ENCODE assay signal across 1 cellular context in the genomic region with DNA sequence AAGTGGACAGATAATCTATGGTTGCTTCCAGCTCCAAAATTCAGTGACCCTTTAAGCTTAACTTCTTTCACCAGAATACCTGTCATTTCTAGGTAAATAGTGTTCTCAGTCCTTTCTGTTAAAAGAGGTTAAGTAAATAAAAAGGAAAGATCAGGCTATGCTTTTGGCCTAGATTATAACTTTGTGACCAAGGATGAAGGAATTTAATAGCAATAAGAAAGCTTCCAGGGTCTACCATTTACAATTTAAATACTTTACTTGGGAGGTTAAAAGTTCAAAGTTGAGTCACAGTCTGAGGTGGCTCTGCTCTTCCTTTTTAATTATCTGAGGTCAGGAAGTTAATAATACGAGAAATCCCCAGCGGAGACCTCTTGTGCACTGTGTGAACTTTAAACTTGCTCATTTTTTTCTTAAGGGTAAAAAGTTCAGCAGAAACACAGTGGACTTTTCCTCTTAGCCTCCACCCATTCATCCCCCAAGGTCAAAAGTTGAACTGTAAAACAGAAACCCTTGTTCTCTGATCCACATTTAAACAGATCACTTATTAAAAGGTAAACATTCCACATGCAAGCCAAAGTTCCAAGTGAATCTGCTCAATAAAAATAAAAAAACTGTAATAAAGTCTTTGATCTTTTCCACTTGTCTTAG.
A peak's percentile ranks its signal among the peaks of the same experiment; 100 is the strongest.
TF ChIP-seq lines count a peak whose summit lies in the region.

No MANE protein-coding gene starts in this region.

TF ChIP-seq in HepG2, 621 proteins besides CTCF, POLR2A, EP300 and RAD21 (continued from another document):
- TF ChIP-seq, protein P1, sequence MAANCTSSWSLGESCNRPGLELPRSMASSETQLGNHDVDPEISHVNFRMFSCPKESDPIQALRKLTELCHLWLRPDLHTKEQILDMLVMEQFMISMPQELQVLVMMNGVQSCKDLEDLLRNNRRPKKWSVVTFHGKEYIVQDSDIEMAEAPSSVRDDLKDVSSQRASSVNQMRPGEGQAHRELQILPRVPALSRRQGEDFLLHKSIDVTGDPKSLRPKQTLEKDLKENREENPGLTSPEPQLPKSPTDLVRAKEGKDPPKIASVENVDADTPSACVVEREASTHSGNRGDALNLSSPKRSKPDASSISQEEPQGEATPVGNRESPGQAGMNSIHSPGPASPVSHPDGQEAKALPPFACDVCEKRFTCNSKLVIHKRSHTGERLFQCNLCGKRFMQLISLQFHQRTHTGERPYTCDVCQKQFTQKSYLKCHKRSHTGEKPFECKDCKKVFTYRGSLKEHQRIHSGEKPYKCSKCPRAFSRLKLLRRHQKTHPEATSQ (CRISPR knock-in tag; IDR thresholded peaks at IDR 0.05; ENCODE audit: borderline replicate concordance) = peak; percentile 62; the same call in 1 of the 2 replicates
- TF ChIP-seq ELF3 (CRISPR knock-in tag; IDR thresholded peaks at IDR 0.05) (peak; percentile 76), KDM2A (CRISPR knock-in tag; IDR thresholded peaks at IDR 0.05; ENCODE audit: borderline replicate concordance, low read depth) (no peak), ATF4 (CRISPR knock-in tag; IDR thresholded peaks at IDR 0.05) (0 out of 4 replicates have a peak, but pooled peaks of 1 of the 2 experiments have one; percentile 33), THAP8 (CRISPR knock-in tag; IDR thresholded peaks at IDR 0.05; ENCODE audit: borderline replicate concordance) (no peak), KLF6 (CRISPR knock-in tag; IDR thresholded peaks at IDR 0.05) (no peak), HNF4G (IDR thresholded peaks at IDR 0.05; ENCODE audit: borderline replicate concordance, low read depth, low read length) (peak; percentile 80), HNF4G (CRISPR knock-in tag; IDR thresholded peaks at IDR 0.05; ENCODE audit: borderline replicate concordance, low read depth) (peak; percentile 82; the same call in 1 of the 2 replicates), ZNF878 (CRISPR knock-in tag; IDR thresholded peaks at IDR 0.05) (no peak), ZNF772 (CRISPR knock-in tag; IDR thresholded peaks at IDR 0.05) (no peak), HMGA1 (CRISPR knock-in tag; conservative IDR thresholded peaks at IDR 0.05) (no peak), NR2C2 (CRISPR knock-in tag; IDR thresholded peaks at IDR 0.05; ENCODE audit: borderline replicate concordance) (peak; percentile 89), CREM (IDR thresholded peaks at IDR 0.05) (peak; percentile 85), CREM (CRISPR knock-in tag; IDR thresholded peaks at IDR 0.05) (no peak), ZFP62 (CRISPR knock-in tag; IDR thresholded peaks at IDR 0.05) (no peak), ZNF746 (CRISPR knock-in tag; IDR thresholded peaks at IDR 0.05) (no peak), PRDM15 (CRISPR knock-in tag; IDR thresholded peaks at IDR 0.05) (no peak), TMF1 (CRISPR knock-in tag; IDR thresholded peaks at IDR 0.05; ENCODE audit: low read depth) (no peak), ZNF563 (CRISPR knock-in tag; IDR thresholded peaks at IDR 0.05) (no peak), ZNF143 (CRISPR knock-in tag; IDR thresholded peaks at IDR 0.05) (no peak), ZNF749 (CRISPR knock-in tag; IDR thresholded peaks at IDR 0.05; ENCODE audit: borderline replicate concordance) (no peak), ZSCAN12 (CRISPR knock-in tag; IDR thresholded peaks at IDR 0.05) (no peak), YEATS4 (CRISPR knock-in tag; IDR thresholded peaks at IDR 0.05; ENCODE audit: borderline replicate concordance) (no peak), TBX3 (IDR thresholded peaks at IDR 0.05; ENCODE audit: borderline replicate concordance) (peak; percentile 24; the same call in 1 of the 2 replicates), ZNF780A (CRISPR knock-in tag; IDR thresholded peaks at IDR 0.05) (no peak), ZSCAN30 (CRISPR knock-in tag; IDR thresholded peaks at IDR 0.05) (no peak), NR2F1 (CRISPR knock-in tag; IDR thresholded peaks at IDR 0.05) (peak; percentile 75 to 96), KMT2B (CRISPR knock-in tag; IDR thresholded peaks at IDR 0.05) (no peak)
- TF ChIP-seq, protein P2, sequence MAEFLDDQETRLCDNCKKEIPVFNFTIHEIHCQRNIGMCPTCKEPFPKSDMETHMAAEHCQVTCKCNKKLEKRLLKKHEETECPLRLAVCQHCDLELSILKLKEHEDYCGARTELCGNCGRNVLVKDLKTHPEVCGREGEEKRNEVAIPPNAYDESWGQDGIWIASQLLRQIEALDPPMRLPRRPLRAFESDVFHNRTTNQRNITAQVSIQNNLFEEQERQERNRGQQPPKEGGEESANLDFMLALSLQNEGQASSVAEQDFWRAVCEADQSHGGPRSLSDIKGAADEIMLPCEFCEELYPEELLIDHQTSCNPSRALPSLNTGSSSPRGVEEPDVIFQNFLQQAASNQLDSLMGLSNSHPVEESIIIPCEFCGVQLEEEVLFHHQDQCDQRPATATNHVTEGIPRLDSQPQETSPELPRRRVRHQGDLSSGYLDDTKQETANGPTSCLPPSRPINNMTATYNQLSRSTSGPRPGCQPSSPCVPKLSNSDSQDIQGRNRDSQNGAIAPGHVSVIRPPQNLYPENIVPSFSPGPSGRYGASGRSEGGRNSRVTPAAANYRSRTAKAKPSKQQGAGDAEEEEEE (CRISPR knock-in tag; IDR thresholded peaks at IDR 0.05; ENCODE audit: borderline replicate concordance) = no peak
- TF ChIP-seq, protein P3, sequence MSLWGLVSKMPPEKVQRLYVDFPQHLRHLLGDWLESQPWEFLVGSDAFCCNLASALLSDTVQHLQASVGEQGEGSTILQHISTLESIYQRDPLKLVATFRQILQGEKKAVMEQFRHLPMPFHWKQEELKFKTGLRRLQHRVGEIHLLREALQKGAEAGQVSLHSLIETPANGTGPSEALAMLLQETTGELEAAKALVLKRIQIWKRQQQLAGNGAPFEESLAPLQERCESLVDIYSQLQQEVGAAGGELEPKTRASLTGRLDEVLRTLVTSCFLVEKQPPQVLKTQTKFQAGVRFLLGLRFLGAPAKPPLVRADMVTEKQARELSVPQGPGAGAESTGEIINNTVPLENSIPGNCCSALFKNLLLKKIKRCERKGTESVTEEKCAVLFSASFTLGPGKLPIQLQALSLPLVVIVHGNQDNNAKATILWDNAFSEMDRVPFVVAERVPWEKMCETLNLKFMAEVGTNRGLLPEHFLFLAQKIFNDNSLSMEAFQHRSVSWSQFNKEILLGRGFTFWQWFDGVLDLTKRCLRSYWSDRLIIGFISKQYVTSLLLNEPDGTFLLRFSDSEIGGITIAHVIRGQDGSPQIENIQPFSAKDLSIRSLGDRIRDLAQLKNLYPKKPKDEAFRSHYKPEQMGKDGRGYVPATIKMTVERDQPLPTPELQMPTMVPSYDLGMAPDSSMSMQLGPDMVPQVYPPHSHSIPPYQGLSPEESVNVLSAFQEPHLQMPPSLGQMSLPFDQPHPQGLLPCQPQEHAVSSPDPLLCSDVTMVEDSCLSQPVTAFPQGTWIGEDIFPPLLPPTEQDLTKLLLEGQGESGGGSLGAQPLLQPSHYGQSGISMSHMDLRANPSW (CRISPR knock-in tag; IDR thresholded peaks at IDR 0.05; ENCODE audit: borderline replicate concordance) = no peak
- TF ChIP-seq, protein P4, sequence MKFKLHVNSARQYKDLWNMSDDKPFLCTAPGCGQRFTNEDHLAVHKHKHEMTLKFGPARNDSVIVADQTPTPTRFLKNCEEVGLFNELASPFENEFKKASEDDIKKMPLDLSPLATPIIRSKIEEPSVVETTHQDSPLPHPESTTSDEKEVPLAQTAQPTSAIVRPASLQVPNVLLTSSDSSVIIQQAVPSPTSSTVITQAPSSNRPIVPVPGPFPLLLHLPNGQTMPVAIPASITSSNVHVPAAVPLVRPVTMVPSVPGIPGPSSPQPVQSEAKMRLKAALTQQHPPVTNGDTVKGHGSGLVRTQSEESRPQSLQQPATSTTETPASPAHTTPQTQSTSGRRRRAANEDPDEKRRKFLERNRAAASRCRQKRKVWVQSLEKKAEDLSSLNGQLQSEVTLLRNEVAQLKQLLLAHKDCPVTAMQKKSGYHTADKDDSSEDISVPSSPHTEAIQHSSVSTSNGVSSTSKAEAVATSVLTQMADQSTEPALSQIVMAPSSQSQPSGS (CRISPR knock-in tag; IDR thresholded peaks at IDR 0.05) = peak; percentile 61; the same call in 1 of the 2 replicates
- TF ChIP-seq, protein P5, sequence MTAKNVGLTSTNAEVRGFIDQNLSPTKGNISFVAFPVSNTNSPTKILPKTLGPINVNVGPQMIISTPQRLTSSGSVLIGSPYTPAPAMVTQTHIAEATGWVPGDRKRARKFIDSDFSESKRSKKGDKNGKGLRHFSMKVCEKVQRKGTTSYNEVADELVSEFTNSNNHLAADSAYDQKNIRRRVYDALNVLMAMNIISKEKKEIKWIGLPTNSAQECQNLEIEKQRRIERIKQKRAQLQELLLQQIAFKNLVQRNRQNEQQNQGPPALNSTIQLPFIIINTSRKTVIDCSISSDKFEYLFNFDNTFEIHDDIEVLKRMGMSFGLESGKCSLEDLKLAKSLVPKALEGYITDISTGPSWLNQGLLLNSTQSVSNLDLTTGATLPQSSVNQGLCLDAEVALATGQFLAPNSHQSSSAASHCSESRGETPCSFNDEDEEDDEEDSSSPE (CRISPR knock-in tag; IDR thresholded peaks at IDR 0.05) = no peak
